ENCODE assay signal across 1 cellular context in genomic region chr7:72183835-72184234, GRCh38.
TF ChIP-seq lines count a peak whose summit lies in the region.

No MANE protein-coding gene starts in this region.

TF ChIP-seq in WTC11, 78 proteins besides CTCF, POLR2A, EP300 and RAD21 (continued from another document):
- no peak for TF ChIP-seq TP53 (CRISPR knock-in tag; IDR thresholded peaks at IDR 0.05)
- TF ChIP-seq ZNF232 (CRISPR knock-in tag; IDR thresholded peaks at IDR 0.05), result no peak
- TF ChIP-seq SMAD3 (CRISPR knock-in tag; IDR thresholded peaks at IDR 0.05; ENCODE audit: borderline replicate concordance), result no peak
- no peak for TF ChIP-seq CBFB (CRISPR knock-in tag; IDR thresholded peaks at IDR 0.05; ENCODE audit: low read depth)
- TF ChIP-seq CREM (CRISPR knock-in tag; IDR thresholded peaks at IDR 0.05), result no peak
- TF ChIP-seq, protein P1, sequence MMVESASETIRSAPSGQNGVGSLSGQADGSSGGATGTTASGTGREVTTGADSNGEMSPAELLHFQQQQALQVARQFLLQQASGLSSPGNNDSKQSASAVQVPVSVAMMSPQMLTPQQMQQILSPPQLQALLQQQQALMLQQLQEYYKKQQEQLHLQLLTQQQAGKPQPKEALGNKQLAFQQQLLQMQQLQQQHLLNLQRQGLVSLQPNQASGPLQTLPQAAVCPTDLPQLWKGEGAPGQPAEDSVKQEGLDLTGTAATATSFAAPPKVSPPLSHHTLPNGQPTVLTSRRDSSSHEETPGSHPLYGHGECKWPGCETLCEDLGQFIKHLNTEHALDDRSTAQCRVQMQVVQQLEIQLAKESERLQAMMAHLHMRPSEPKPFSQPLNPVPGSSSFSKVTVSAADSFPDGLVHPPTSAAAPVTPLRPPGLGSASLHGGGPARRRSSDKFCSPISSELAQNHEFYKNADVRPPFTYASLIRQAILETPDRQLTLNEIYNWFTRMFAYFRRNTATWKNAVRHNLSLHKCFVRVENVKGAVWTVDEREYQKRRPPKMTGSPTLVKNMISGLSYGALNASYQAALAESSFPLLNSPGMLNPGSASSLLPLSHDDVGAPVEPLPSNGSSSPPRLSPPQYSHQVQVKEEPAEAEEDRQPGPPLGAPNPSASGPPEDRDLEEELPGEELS (CRISPR knock-in tag; IDR thresholded peaks at IDR 0.05), result no peak
- no peak for TF ChIP-seq SOX15 (CRISPR knock-in tag; IDR thresholded peaks at IDR 0.05)
- TF ChIP-seq, protein P2, sequence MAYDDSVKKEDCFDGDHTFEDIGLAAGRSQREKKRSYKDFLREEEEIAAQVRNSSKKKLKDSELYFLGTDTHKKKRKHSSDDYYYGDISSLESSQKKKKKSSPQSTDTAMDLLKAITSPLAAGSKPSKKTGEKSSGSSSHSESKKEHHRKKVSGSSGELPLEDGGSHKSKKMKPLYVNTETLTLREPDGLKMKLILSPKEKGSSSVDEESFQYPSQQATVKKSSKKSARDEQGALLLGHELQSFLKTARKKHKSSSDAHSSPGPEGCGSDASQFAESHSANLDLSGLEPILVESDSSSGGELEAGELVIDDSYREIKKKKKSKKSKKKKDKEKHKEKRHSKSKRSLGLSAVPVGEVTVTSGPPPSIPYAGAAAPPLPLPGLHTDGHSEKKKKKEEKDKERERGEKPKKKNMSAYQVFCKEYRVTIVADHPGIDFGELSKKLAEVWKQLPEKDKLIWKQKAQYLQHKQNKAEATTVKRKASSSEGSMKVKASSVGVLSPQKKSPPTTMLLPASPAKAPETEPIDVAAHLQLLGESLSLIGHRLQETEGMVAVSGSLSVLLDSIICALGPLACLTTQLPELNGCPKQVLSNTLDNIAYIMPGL (CRISPR knock-in tag; IDR thresholded peaks at IDR 0.05), result no peak
- no peak for TF ChIP-seq ZNF121 (CRISPR knock-in tag; IDR thresholded peaks at IDR 0.05)
- no peak for TF ChIP-seq ETV6 (CRISPR knock-in tag; IDR thresholded peaks at IDR 0.05)
- TF ChIP-seq, protein P3, sequence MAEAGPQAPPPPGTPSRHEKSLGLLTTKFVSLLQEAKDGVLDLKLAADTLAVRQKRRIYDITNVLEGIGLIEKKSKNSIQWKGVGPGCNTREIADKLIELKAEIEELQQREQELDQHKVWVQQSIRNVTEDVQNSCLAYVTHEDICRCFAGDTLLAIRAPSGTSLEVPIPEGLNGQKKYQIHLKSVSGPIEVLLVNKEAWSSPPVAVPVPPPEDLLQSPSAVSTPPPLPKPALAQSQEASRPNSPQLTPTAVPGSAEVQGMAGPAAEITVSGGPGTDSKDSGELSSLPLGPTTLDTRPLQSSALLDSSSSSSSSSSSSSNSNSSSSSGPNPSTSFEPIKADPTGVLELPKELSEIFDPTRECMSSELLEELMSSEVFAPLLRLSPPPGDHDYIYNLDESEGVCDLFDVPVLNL (CRISPR knock-in tag; IDR thresholded peaks at IDR 0.05; ENCODE audit: borderline replicate concordance, low read depth), result no peak
